In genomic region chr17:79258042-79258441, GRCh38 we compare ENCODE assay signal across 24 cellular contexts.
DNase-seq lines count a peak whose midpoint lies in the region; ATAC-seq and TF ChIP-seq lines count a peak whose summit lies in the region.
"Had no signal": no experiment of that assay in that cellular context is flagged by ENCODE, and none has a peak within 500 bp of the region (broad histone marks: within the 10 kb centered on the region; RNA-seq: fewer than 3 reads in every experiment).

No MANE protein-coding gene starts in this region.

- H3K9me3 ChIP-seq in H9 (ENCODE audit: control insufficient read depth, low read depth, low read length), result no peaks in the 10 kb centered on the region
- no peaks in the 10 kb centered on the region for H3K9me3 ChIP-seq in neuronal stem cell (replicated peaks in 1 of 2; ENCODE audit: control insufficient read depth in 2 of 2, insufficient read depth in 1 of 2, low read depth in 1 of 2, low read length in 2 of 2)
- H3K9me3 ChIP-seq: BE2C, BLaER1 had no signal

- POLR2A ChIA-PET in activated CD8-positive, alpha-beta T cell treated with anti-CD3 and anti-CD28 coated beads for 36 hours (lab: Charles Lee), result no interaction called here

- H2AFZ ChIP-seq in H9 (ENCODE audit: low read length) (no peak overlapping the region), neuronal stem cell (ENCODE audit: low read length) (no peak overlapping the region)

- H3K4me1 Mint-ChIP-seq in H9, result peaks cover 0 to 2% of the 10 kb centered on the region in 2 experiments; a peak in 2 of 4 replicates
- H3K4me1 Mint-ChIP-seq in activated CD8-positive, alpha-beta T cell treated with anti-CD3 and anti-CD28 coated beads for 36 hours (ENCODE audit: low read depth), result no peaks in the 10 kb centered on the region
- H3K4me1 Mint-ChIP-seq: CD14-positive monocyte; CD4-positive, alpha-beta memory T cell; CD4-positive, CD25-positive, alpha-beta regulatory T cell; CD8-positive, alpha-beta memory T cell had no signal

- no peak overlapping the region for H4K91ac ChIP-seq in H9 (ENCODE audit: insufficient read length, low read depth, low read length)
- no peak overlapping the region for H4K91ac ChIP-seq in neuronal stem cell (ENCODE audit: low read depth, low read length, poor library complexity)

- no peak overlapping the region for H3K4me2 ChIP-seq in H9 (ENCODE audit: insufficient read depth, insufficient read length, low read length)
- H3K4me2 ChIP-seq in neuronal stem cell (ENCODE audit: insufficient read depth, low read length, poor library complexity, severe bottlenecking), result no peak overlapping the region
- H3K4me2 ChIP-seq: BLaER1 had no signal

- no peak overlapping the region for H3K4me3 Mint-ChIP-seq in H9
- H3K4me3 Mint-ChIP-seq in activated CD8-positive, alpha-beta T cell treated with anti-CD3 and anti-CD28 coated beads for 36 hours, result no peak overlapping the region
- H3K4me3 Mint-ChIP-seq: CD14-positive monocyte; CD4-positive, alpha-beta memory T cell; CD4-positive, CD25-positive, alpha-beta regulatory T cell; CD8-positive, alpha-beta memory T cell had no signal

- no peak for TF ChIP-seq CTCF in H9 (conservative IDR thresholded peaks at IDR 0.05)
- no peak for TF ChIP-seq CTCF in activated CD8-positive, alpha-beta T cell treated with anti-CD3 and anti-CD28 coated beads for 36 hours (IDR thresholded peaks at IDR 0.05)
- TF ChIP-seq CTCF in GM10266 (IDR thresholded peaks at IDR 0.05; ENCODE audit: control insufficient read depth, insufficient read depth, low read depth, missing control alignments), result no peak

- no peaks in the 10 kb centered on the region for H3K23me2 ChIP-seq in H9 (ENCODE audit: insufficient read length, low read depth, low read length, poor library complexity, severe bottlenecking)

- no peak overlapping the region for H2BK20ac ChIP-seq in H9 (ENCODE audit: low read depth, low read length, poor library complexity, severe bottlenecking)

- H3K27me3 Mint-ChIP-seq in H9 (ENCODE audit: low read depth), result peaks cover 10% of the 10 kb centered on the region
- H3K27me3 Mint-ChIP-seq in activated CD8-positive, alpha-beta T cell treated with anti-CD3 and anti-CD28 coated beads for 36 hours, result peaks cover 5% of the 10 kb centered on the region

- intact Hi-C loops in activated CD8-positive, alpha-beta T cell treated with anti-CD3 and anti-CD28 coated beads for 36 hours (cut with micrococcal nuclease), result no loop called here

- H3K4me1 ChIP-seq in H9 (ENCODE audit: insufficient read depth, low read length) (no peaks in the 10 kb centered on the region; the same call in 1 of the 2 replicates), neuronal stem cell (ENCODE audit: control insufficient read depth in 2 of 2, insufficient read depth in 1 of 2, low read depth in 1 of 2, low read length in 2 of 2) (peaks cover 0 to 3% of the 10 kb centered on the region in 2 donors)
- H3K4me1 ChIP-seq: BE2C had no signal

- H3K9me3 Mint-ChIP-seq in H9, result no peaks in the 10 kb centered on the region; a peak in 1 of 5 replicates
- no peaks in the 10 kb centered on the region for H3K9me3 Mint-ChIP-seq in activated CD8-positive, alpha-beta T cell treated with anti-CD3 and anti-CD28 coated beads for 36 hours
- H3K9me3 Mint-ChIP-seq: CD14-positive monocyte; CD4-positive, alpha-beta memory T cell; CD4-positive, CD25-positive, alpha-beta regulatory T cell; CD8-positive, alpha-beta memory T cell had no signal

- H3K36me3 Mint-ChIP-seq in H9 (ENCODE audit: insufficient read depth in 1 of 3, low read depth in 3 of 3), result no peaks in the 10 kb centered on the region
- H3K36me3 Mint-ChIP-seq in activated CD8-positive, alpha-beta T cell treated with anti-CD3 and anti-CD28 coated beads for 36 hours (ENCODE audit: low read depth), result no peaks in the 10 kb centered on the region
- H3K36me3 Mint-ChIP-seq: CD14-positive monocyte; CD4-positive, alpha-beta memory T cell; CD4-positive, CD25-positive, alpha-beta regulatory T cell; CD8-positive, alpha-beta memory T cell had no signal

- DNase-seq in G401 (ENCODE audit: low spot score), result peak; percentile 63
- no peak for DNase-seq in H9
- DNase-seq in neuronal stem cell (ENCODE audit: low spot score), result no peak
- DNase-seq in left lobe of liver (ENCODE audit: low spot score), result no peak
- no peak for DNase-seq in activated CD8-positive, alpha-beta T cell treated with anti-CD3 and anti-CD28 coated beads for 36 hours
- DNase-seq in GM10266 (ENCODE audit: extremely low spot score), result no peak
- DNase-seq: 8988T; ACHN; BE2C; C1 segment of cervical spinal cord; CD4-positive, alpha-beta memory T cell; CD4-positive, CD25-positive, alpha-beta regulatory T cell; CD8-positive, alpha-beta memory T cell; COR-L47; DMS 273 treated with DMSO at 0.1 percent for 48 hours; DMS153; DMS53; DMS79; DND-41; EL; GF-D8 had no signal

- peaks cover 3% of the 10 kb centered on the region for H4K20me1 ChIP-seq in H9 (ENCODE audit: control insufficient read depth, insufficient read depth, insufficient read length)

- H2AK5ac ChIP-seq in H9 (ENCODE audit: insufficient read length, low read length), result no peak overlapping the region
- H2AK5ac ChIP-seq in neuronal stem cell (ENCODE audit: low read depth, low read length), result no peak overlapping the region

- no peaks in the 10 kb centered on the region for H3K36me3 ChIP-seq in neuronal stem cell (replicated peaks in 1 of 2; ENCODE audit: control insufficient read depth in 2 of 2, insufficient read depth in 2 of 2, low read length in 2 of 2)
- H3K36me3 ChIP-seq: BE2C, BLaER1 had no signal

- H4K5ac ChIP-seq in H9 (ENCODE audit: insufficient read length, low read depth, low read length), result peak overlapping the region; percentile 74

- no peak overlapping the region for H2BK15ac ChIP-seq in H9 (ENCODE audit: low read depth, low read length)
- no peak overlapping the region for H2BK15ac ChIP-seq in neuronal stem cell (ENCODE audit: low read length)

- peak overlapping the region; percentile 35 for H3K18ac ChIP-seq in H9 (ENCODE audit: insufficient read length, low read depth, low read length)
- no peak overlapping the region for H3K18ac ChIP-seq in neuronal stem cell (ENCODE audit: low read length)

- H3K23ac ChIP-seq in H9 (ENCODE audit: insufficient read length, low read depth, low read length), result no peak overlapping the region
- no peak overlapping the region for H3K23ac ChIP-seq in neuronal stem cell (ENCODE audit: low read depth, low read length, poor library complexity)

- no peak overlapping the region for H3K56ac ChIP-seq in H9 (ENCODE audit: insufficient read length, low read depth, low read length)

- H3K27me3 ChIP-seq in H9 (ENCODE audit: insufficient read depth, low read length) (no peaks in the 10 kb centered on the region; the same call in 1 of the 2 replicates), neuronal stem cell (ENCODE audit: control insufficient read depth in 3 of 3, insufficient read depth in 3 of 3, low read depth in 1 of 3, low read length in 3 of 3) (peaks cover 0 to 72% (median 0%) of the 10 kb centered on the region in 3 experiments)

- H3K27ac ChIP-seq in H9 (ENCODE audit: insufficient read length, low read depth, low read length), result no peak overlapping the region
- no peak overlapping the region for H3K27ac ChIP-seq in neuronal stem cell (replicated peaks; ENCODE audit: low read length)
- H3K27ac ChIP-seq: BLaER1 had no signal

- H3K14ac ChIP-seq in H9 (ENCODE audit: insufficient read depth, low read length) (no peak overlapping the region), neuronal stem cell (ENCODE audit: low read length) (no peak overlapping the region)

- WGBS in H9 (ENCODE audit: extremely low coverage, insufficient read length, low lambda C conversion rate), result no CpG with 5 or more reads among the region's 8 CpGs
- WGBS in neuronal stem cell (ENCODE audit: extremely low coverage in 2 of 2, insufficient read length in 2 of 2, insufficient replicate concordance in 1 of 2), 2 donors, result no CpG with 5 or more reads among the region's 8 CpGs

- H3K79me2 ChIP-seq in H9 (ENCODE audit: insufficient read depth, low read length), result no peaks in the 10 kb centered on the region

- no peak overlapping the region for H3K27ac Mint-ChIP-seq in H9
- H3K27ac Mint-ChIP-seq in activated CD8-positive, alpha-beta T cell treated with anti-CD3 and anti-CD28 coated beads for 36 hours, result no peak overlapping the region
- H3K27ac Mint-ChIP-seq: CD14-positive monocyte; CD4-positive, alpha-beta memory T cell; CD4-positive, CD25-positive, alpha-beta regulatory T cell; CD8-positive, alpha-beta memory T cell had no signal

- H4K8ac ChIP-seq in H9 (replicated peaks; ENCODE audit: insufficient read length, low read depth, low read length) (peak overlapping the region; percentile 84), neuronal stem cell (ENCODE audit: low read depth, low read length) (no peak overlapping the region)

- no peak overlapping the region for H2BK120ac ChIP-seq in H9 (ENCODE audit: low read depth, low read length, poor library complexity, severe bottlenecking)
- H2BK120ac ChIP-seq in neuronal stem cell (ENCODE audit: low read depth, low read length), result peak overlapping the region; percentile 22

- H3T11ph ChIP-seq in H9 (ENCODE audit: low read length), result no peak overlapping the region

- no peak for ATAC-seq in left lobe of liver
- ATAC-seq in activated CD8-positive, alpha-beta T cell treated with anti-CD3 and anti-CD28 coated beads for 36 hours, result no peak
- ATAC-seq: GM12878 had no signal

- CTCF ChIA-PET in activated CD8-positive, alpha-beta T cell treated with anti-CD3 and anti-CD28 coated beads for 36 hours (lab: Charles Lee), result no interaction called here

- H3K4ac ChIP-seq in H9 (ENCODE audit: low read depth, low read length) (no peak overlapping the region), neuronal stem cell (ENCODE audit: low read length) (no peak overlapping the region)

- H3K9ac ChIP-seq in H9 (ENCODE audit: extremely low read depth, insufficient read length, low read length), result no peak overlapping the region
- peak overlapping the region; percentile 50 for H3K9ac ChIP-seq in neuronal stem cell (ENCODE audit: low read depth, low read length, poor library complexity)
- H3K9ac ChIP-seq: BLaER1 had no signal

- H2BK12ac ChIP-seq in H9 (ENCODE audit: insufficient read length, low read depth, low read length) (no peak overlapping the region), neuronal stem cell (ENCODE audit: low read length) (no peak overlapping the region)

- in situ Hi-C loops in G401 (cut with HindIII; ENCODE audit: low sequenced_read_pairs), result no loop called here

- H3K4me3 ChIP-seq in neuronal stem cell (ENCODE audit: low read length in 2 of 2), result no peak overlapping the region
- H3K4me3 ChIP-seq: BLaER1, GM12878 had no signal

- H3K79me1 ChIP-seq in H9 (ENCODE audit: insufficient read depth, low read depth, low read length, poor library complexity, severe bottlenecking) (no peaks in the 10 kb centered on the region), neuronal stem cell (ENCODE audit: low read depth, low read length) (no peaks in the 10 kb centered on the region)

- H2BK5ac ChIP-seq in H9 (ENCODE audit: insufficient read length, low read length) (no peak overlapping the region), neuronal stem cell (ENCODE audit: low read length) (no peak overlapping the region)
